In the genomic region with DNA sequence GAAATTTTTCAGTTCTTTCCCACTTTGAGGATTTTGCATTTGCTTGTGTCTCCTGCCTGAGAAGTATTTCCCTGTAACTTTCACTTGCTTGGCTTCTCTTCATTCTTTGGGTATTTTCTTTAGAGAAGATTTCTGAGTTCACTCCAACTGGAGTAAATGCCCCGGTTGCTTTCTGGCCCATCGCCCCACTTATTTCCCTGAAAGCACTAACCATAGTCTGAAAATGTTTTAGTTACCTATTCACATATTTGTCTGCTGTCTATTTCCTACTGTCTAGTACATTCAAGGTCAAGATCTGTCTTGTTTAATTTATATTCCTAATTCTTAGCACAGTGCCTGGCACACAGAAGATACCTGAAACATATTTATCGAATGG, we compare ENCODE assay signal across 23 cellular contexts.
"Had no signal": no experiment of that assay in that cellular context is flagged by ENCODE, and none has a peak within 500 bp of the region (broad histone marks: within the 10 kb centered on the region; RNA-seq: fewer than 3 reads in every experiment).

No MANE protein-coding gene starts in this region.

- DNase-seq: central memory CD4-positive, alpha-beta T cell; cortex of kidney; dorsolateral prefrontal cortex; effector CD8-positive, alpha-beta T cell; immature natural killer cell; left cardiac atrium; left ventricle myocardium inferior; lower lobe of right lung; mucosa of descending colon; natural killer cell; occipital lobe; sigmoid colon; stimulated activated CD4-positive, alpha-beta T cell treated with anti-CD3 and anti-CD28 coated beads, Interleukin-2, amount 100 ng/mL, for 24 hours; stimulated activated CD4-positive, alpha-beta T cell treated with anti-CD3 and anti-CD28 coated beads, Interleukin-4, amount 100 ng/mL, for 4 hours; stimulated activated naive CD4-positive, alpha-beta T cell treated with Interleukin-2 at 50 U/mL for 16 hours; tibial artery; upper lobe of left lung had no signal

- H2AFZ ChIP-seq: parathyroid adenoma had no signal

- H3K79me2 ChIP-seq: parathyroid adenoma had no signal

- H3K4me3 Mint-ChIP-seq: immature natural killer cell, natural killer cell had no signal

- H3K27ac ChIP-seq: dorsolateral prefrontal cortex, gastroesophageal sphincter, left ventricle myocardium inferior, lower lobe of right lung, parathyroid adenoma, right atrium auricular region, sigmoid colon, skin epidermis, suprapubic skin, tibial artery, upper lobe of left lung, vagina had no signal

- H3K4me3 ChIP-seq: dorsolateral prefrontal cortex, gastroesophageal sphincter, left ventricle myocardium inferior, lower lobe of right lung, mucosa of descending colon, right atrium auricular region, sigmoid colon, skin epidermis, suprapubic skin, tibial artery, upper lobe of left lung, vagina had no signal

- H3K36me3 Mint-ChIP-seq: immature natural killer cell, natural killer cell had no signal

- H3K4me1 Mint-ChIP-seq: immature natural killer cell, natural killer cell had no signal

- H3K36me3 ChIP-seq: gastroesophageal sphincter, left ventricle myocardium inferior, lower lobe of right lung, right atrium auricular region, sigmoid colon, suprapubic skin, tibial artery, upper lobe of left lung, vagina had no signal

- H3K9me3 ChIP-seq: gastroesophageal sphincter, left ventricle myocardium inferior, lower lobe of right lung, mucosa of descending colon, right atrium auricular region, sigmoid colon, suprapubic skin, tibial artery, upper lobe of left lung, vagina had no signal

- H3K27me3 ChIP-seq: gastroesophageal sphincter, right atrium auricular region, sigmoid colon, suprapubic skin, tibial artery, upper lobe of left lung, vagina had no signal

- H3K9ac ChIP-seq: parathyroid adenoma had no signal

- H3K27ac Mint-ChIP-seq: immature natural killer cell, natural killer cell had no signal

- H3K4me1 ChIP-seq: gastroesophageal sphincter, left ventricle myocardium inferior, lower lobe of right lung, parathyroid adenoma, right atrium auricular region, sigmoid colon, suprapubic skin, tibial artery, upper lobe of left lung, vagina had no signal
